In genomic region chr9:130847306-130848217, GRCh38 we compare ENCODE assay signal across 8 cellular contexts. TPM values are rescaled to one million over a fixed set of nuclear protein-coding genes. Genes with fewer than 3 reads are reported as not detected.
A peak's percentile ranks its signal among the peaks of the same experiment; 100 is the strongest.
DNase-seq lines count a peak whose midpoint lies in the region; ATAC-seq and TF ChIP-seq lines count a peak whose summit lies in the region.

No MANE protein-coding gene starts in this region.

- CTCF ChIA-PET in activated CD4-positive, alpha-beta T cell treated with anti-CD3 and anti-CD28 coated beads, Interleukin-2, amount 10 ng/mL, durations not matched to agents 7 days and 5 days (lab: Charles Lee): no interaction called here

- no peaks in the 10 kb centered on the region for H3K36me3 Mint-ChIP-seq in activated CD4-positive, alpha-beta T cell treated with anti-CD3 and anti-CD28 coated beads, Interleukin-2, amount 10 ng/mL, durations not matched to agents 7 days and 5 days (ENCODE audit: low read depth)

- H3K4me1 Mint-ChIP-seq in activated CD4-positive, alpha-beta T cell treated with anti-CD3 and anti-CD28 coated beads, Interleukin-2, amount 10 ng/mL, durations not matched to agents 7 days and 5 days: peaks cover 13% of the 10 kb centered on the region

- H3K4me3 Mint-ChIP-seq in activated CD4-positive, alpha-beta T cell treated with anti-CD3 and anti-CD28 coated beads, Interleukin-2, amount 10 ng/mL, durations not matched to agents 7 days and 5 days: no peak overlapping the region

- no peak for ATAC-seq in GM18907 (IDR thresholded peaks at IDR 0.05; ENCODE audit: unreplicated experiment)
- no peak for ATAC-seq in HG03457 (IDR thresholded peaks at IDR 0.05; ENCODE audit: unreplicated experiment)
- no peak for ATAC-seq in HG02623 (IDR thresholded peaks at IDR 0.05; ENCODE audit: unreplicated experiment)

- peak; percentile 41 for TF ChIP-seq CTCF in choroid plexus epithelial cell (conservative IDR thresholded peaks at IDR 0.05; ENCODE audit: low read depth, low read length)

- H3K27me3 Mint-ChIP-seq in activated CD4-positive, alpha-beta T cell treated with anti-CD3 and anti-CD28 coated beads, Interleukin-2, amount 10 ng/mL, durations not matched to agents 7 days and 5 days: no peaks in the 10 kb centered on the region

- no peaks in the 10 kb centered on the region for H3K9me3 Mint-ChIP-seq in activated CD4-positive, alpha-beta T cell treated with anti-CD3 and anti-CD28 coated beads, Interleukin-2, amount 10 ng/mL, durations not matched to agents 7 days and 5 days

- POLR2A ChIA-PET in activated CD4-positive, alpha-beta T cell treated with anti-CD3 and anti-CD28 coated beads, Interleukin-2, amount 10 ng/mL, durations not matched to agents 7 days and 5 days (lab: Charles Lee): no interaction called here

- peak overlapping the region; percentile 67 for H3K27ac ChIP-seq in temporal lobe (ENCODE audit: low read depth, low read length)

- H3K4me3 ChIP-seq in choroid plexus epithelial cell (ENCODE audit: low read depth, low read length): no peak overlapping the region

- no peak overlapping the region for H3K27ac Mint-ChIP-seq in activated CD4-positive, alpha-beta T cell treated with anti-CD3 and anti-CD28 coated beads, Interleukin-2, amount 10 ng/mL, durations not matched to agents 7 days and 5 days

- DNase-seq in HuH-7 (ENCODE audit: low spot score) (peak; percentile 56), choroid plexus epithelial cell (ENCODE audit: low read depth) (peak; percentile 97), kidney glomerular epithelial cell (lab: John Stamatoyannopoulos, UW) (peak; percentile 89)
- no peak for DNase-seq in activated CD4-positive, alpha-beta T cell treated with anti-CD3 and anti-CD28 coated beads, Interleukin-2, amount 10 ng/mL, durations not matched to agents 7 days and 5 days

RNA-seq across cellular contexts. Expression of gene ABL1, which starts 12.5 kb away (rescaled TPM):
- total RNA-seq in temporal lobe: 30.5 TPM
- 10 to 100 TPM; 33.5 to 37.3 TPM for total RNA-seq in activated CD4-positive, alpha-beta T cell treated with anti-CD3 and anti-CD28 coated beads, Interleukin-2, amount 10 ng/mL, durations not matched to agents 7 days and 5 days

RNA-seq across cellular contexts. Expression of gene QRFP, which starts 49.0 kb away (rescaled TPM):
- total RNA-seq in temporal lobe: not detected
- not detected for total RNA-seq in activated CD4-positive, alpha-beta T cell treated with anti-CD3 and anti-CD28 coated beads, Interleukin-2, amount 10 ng/mL, durations not matched to agents 7 days and 5 days
